20 cellular contexts compared by ENCODE assay signal in the genomic region with DNA sequence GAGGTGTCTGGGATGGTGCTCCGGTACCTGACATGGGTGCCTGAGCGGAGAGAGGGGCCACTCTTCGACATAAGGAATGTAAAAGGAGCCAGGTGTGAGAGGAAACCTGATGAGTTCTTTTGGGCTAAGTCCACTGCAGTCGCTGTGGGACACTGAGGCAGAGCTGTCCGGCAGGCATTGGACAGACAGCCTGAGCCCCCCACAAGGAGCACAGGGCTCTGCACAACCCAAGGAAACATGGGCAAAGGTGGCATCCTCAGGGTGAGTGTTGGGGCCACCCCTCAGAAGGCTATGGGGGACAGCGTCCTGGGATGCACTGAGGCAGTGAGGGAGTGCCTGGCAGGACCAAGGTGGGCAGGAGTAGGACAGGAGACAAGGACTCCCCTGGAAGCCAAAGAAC. TPM values are rescaled to one million over a fixed set of nuclear protein-coding genes. Genes with fewer than 3 reads are reported as not detected.
DNase-seq lines count a peak whose midpoint lies in the region; ATAC-seq and TF ChIP-seq lines count a peak whose summit lies in the region.
"Had no signal": no experiment of that assay in that cellular context is flagged by ENCODE, and none has a peak within 500 bp of the region (broad histone marks: within the 10 kb centered on the region; RNA-seq: fewer than 3 reads in every experiment).

No MANE protein-coding gene starts in this region.

- peak overlapping the region; percentile 72 for H3K27ac ChIP-seq in temporal lobe (ENCODE audit: low read depth, low read length)
- H3K27ac ChIP-seq: C4-2B, HL-60, KMS-11 had no signal

- H3K27ac Mint-ChIP-seq in brain: peak overlapping the region in 4 of 5 experiments; percentile 3 to 69 (median 62)
- H3K27ac Mint-ChIP-seq: HFFc6 had no signal

- H3K27me3 ChIP-seq in BE2C: no peaks in the 10 kb centered on the region

- H3K4me1 Mint-ChIP-seq in brain: peaks cover 69% of the 10 kb centered on the region

- no peak overlapping the region for H3K4me3 ChIP-seq in BE2C (ENCODE audit: low read depth, low read length)

- H3K4me1 ChIP-seq in BE2C: peaks cover 5% of the 10 kb centered on the region; the same call in 1 of the 2 replicates

- peak; percentile 32 for DNase-seq in ecto neural progenitor cell (ENCODE audit: low spot score)
- DNase-seq in posterior vena cava (ENCODE audit: low spot score): peak; percentile 52
- no peak for DNase-seq in SKM-1 (lab: John Stamatoyannopoulos, UW; ENCODE audit: unreplicated experiment)
- DNase-seq in BE2C: no peak
- DNase-seq: ACHN, DMS79, HFFc6, NCI-H1417 treated with DMSO at 0.1 percent for 48 hours, NCI-H187 treated with DMSO at 0.1 percent for 48 hours, NCI-H2227 treated with DMSO at 0.1 percent for 48 hours, NCI-H524 treated with DMSO at 0.1 percent for 48 hours, SHP77 treated with DMSO at 0.1 percent for 48 hours had no signal

- no peaks in the 10 kb centered on the region for H3K27me3 Mint-ChIP-seq in brain

- H3K9me3 Mint-ChIP-seq in brain: no peaks in the 10 kb centered on the region
- H3K9me3 Mint-ChIP-seq: HFFc6 had no signal

- no peak for TF ChIP-seq CTCF in brain (conservative IDR thresholded peaks at IDR 0.05)
- no peak for TF ChIP-seq CTCF in BE2C (IDR thresholded peaks at IDR 0.05; ENCODE audit: low read depth, low read length)

- peaks cover 19% of the 10 kb centered on the region for H3K36me3 Mint-ChIP-seq in brain

- no peak for ATAC-seq in GM18873 (IDR thresholded peaks at IDR 0.05; ENCODE audit: low FRiP score, unreplicated experiment)

- no peak overlapping the region for H3K4me3 Mint-ChIP-seq in brain
- H3K4me3 Mint-ChIP-seq: HFFc6 had no signal

- H3K36me3 ChIP-seq in BE2C: no peaks in the 10 kb centered on the region

- H3K9me3 ChIP-seq in BE2C: no peaks in the 10 kb centered on the region

- intact Hi-C loops in posterior vena cava (cut with DNase I): no loop called here

RNA-seq across cellular contexts. Expression of gene EMID1, which starts 57.7 kb away (rescaled TPM):
- 30.2 TPM for polyA plus RNA-seq in brain (ENCODE audit: insufficient read depth, low read depth, low replicate concordance)
- total RNA-seq in posterior vena cava (1 to 10 TPM; 1.4 to 2.4 TPM), temporal lobe (37.9 TPM)
- polyA plus RNA-seq in BE2C (2012; ENCODE audit: insufficient read depth, insufficient read length, low read depth): 0.97 TPM
- total RNA-seq: HFFc6, HT1080, RPMI7951 had no signal

Comparison
In these comparisons a context has a peak if more than half of its experiments do, and no peak if none do; other contexts are left out.
1. DNase-seq: peak in ecto neural progenitor cell (single experiment) and posterior vena cava (single experiment); none in SKM-1 (single experiment) and BE2C (single experiment).
2. RNA of gene EMID1, which starts 57.7 kb away (total RNA-seq): 37.9 TPM in temporal lobe (single experiment); 1.4 to 2.4 TPM in posterior vena cava; every median in the first group is over 10 times any median in the second.